26 cellular contexts compared by ENCODE assay signal in the genomic region with DNA sequence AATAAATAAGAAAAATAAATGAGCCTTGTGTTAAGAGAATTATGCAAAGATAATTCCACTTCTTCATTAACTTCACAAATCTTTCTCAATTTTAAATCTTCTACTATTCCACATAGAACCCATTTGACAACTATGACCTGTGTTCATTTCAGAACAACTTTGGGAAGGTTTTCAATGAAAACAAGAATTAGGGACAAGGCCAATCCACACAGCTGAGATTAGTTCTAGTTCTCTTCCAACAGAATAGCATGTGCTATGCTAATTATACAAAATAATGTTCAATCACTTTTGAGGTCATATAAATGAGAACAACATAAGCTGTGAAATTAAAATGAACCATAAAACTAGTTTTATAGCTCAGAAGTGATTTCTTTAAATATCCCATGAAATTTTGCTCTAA. TPM values are rescaled to one million over a fixed set of nuclear protein-coding genes. Genes with fewer than 3 reads are reported as not detected.
A peak's percentile ranks its signal among the peaks of the same experiment; 100 is the strongest.
DNase-seq lines count a peak whose midpoint lies in the region; ATAC-seq, FAIRE-seq and TF ChIP-seq lines count a peak whose summit lies in the region.
"Had no signal": no experiment of that assay in that cellular context is flagged by ENCODE, and none has a peak within 500 bp of the region (broad histone marks: within the 10 kb centered on the region; RNA-seq: fewer than 3 reads in every experiment).

No MANE protein-coding gene starts in this region.

- H3K27ac Mint-ChIP-seq in effector memory CD8-positive, alpha-beta T cell: no peak overlapping the region
- H3K27ac Mint-ChIP-seq: CD14-positive monocyte; CD4-positive, alpha-beta T cell; CD8-positive, alpha-beta memory T cell had no signal

- no peak overlapping the region for H3K4me3 ChIP-seq in heart left ventricle
- H3K4me3 ChIP-seq in right atrium auricular region: no peak overlapping the region
- H3K4me3 ChIP-seq: BLaER1 treated with 17β-estradiol and CSF1 and Interleukin-3, amounts not matched to agents 10 nM and 100 nM; GM12878; GM23248 had no signal

- TF ChIP-seq POLR2A in heart left ventricle (IDR thresholded peaks at IDR 0.05): no peak

- H3K27me3 ChIP-seq in heart left ventricle (no peaks in the 10 kb centered on the region), right atrium auricular region (no peaks in the 10 kb centered on the region)
- H3K27me3 ChIP-seq: BE2C; BLaER1 treated with 17β-estradiol and CSF1 and Interleukin-3, amounts not matched to agents 10 nM and 100 nM had no signal

- ATAC-seq in heart left ventricle (peak in 3 of 4 donors; percentile 43 to 53 (median 52)), sciatic nerve (peak; percentile 53)
- no peak for ATAC-seq in effector memory CD8-positive, alpha-beta T cell (replicated peaks)
- ATAC-seq: GM12878 had no signal

- peak; percentile 24 for FAIRE-seq in colon (lab: Jason Lieb, UNC)
- FAIRE-seq: A204.1, D721Med, GM12878, GM19239, H1 had no signal

- TF ChIP-seq CTCF in heart left ventricle (IDR thresholded peaks at IDR 0.05) (no peak), right atrium auricular region (IDR thresholded peaks at IDR 0.05) (no peak)

- H3K27ac ChIP-seq in heart left ventricle: no peak overlapping the region
- no peak overlapping the region for H3K27ac ChIP-seq in right atrium auricular region
- H3K27ac ChIP-seq: 22Rv1; BLaER1 treated with 17β-estradiol and CSF1 and Interleukin-3, amounts not matched to agents 10 nM and 100 nM; GM23248 had no signal

- H3K27me3 Mint-ChIP-seq in effector memory CD8-positive, alpha-beta T cell: peaks cover 20 to 31% of the 10 kb centered on the region in 2 donors

- no peak overlapping the region for H3K4me3 Mint-ChIP-seq in effector memory CD8-positive, alpha-beta T cell
- H3K4me3 Mint-ChIP-seq: CD14-positive monocyte; CD4-positive, alpha-beta T cell; CD8-positive, alpha-beta memory T cell had no signal

- H3K36me3 Mint-ChIP-seq in effector memory CD8-positive, alpha-beta T cell (ENCODE audit: insufficient read depth): no peaks in the 10 kb centered on the region
- H3K36me3 Mint-ChIP-seq: CD14-positive monocyte; CD8-positive, alpha-beta memory T cell had no signal

- DNase-seq in heart left ventricle: no peak
- no peak for DNase-seq in right atrium auricular region (ENCODE audit: low spot score)
- DNase-seq in sciatic nerve (ENCODE audit: low spot score): no peak
- DNase-seq in NCI-H1105 (lab: John Stamatoyannopoulos, UW): no peak
- no peak for DNase-seq in effector memory CD8-positive, alpha-beta T cell
- DNase-seq: ACHN; AML-193; BE2C; CD4-positive, alpha-beta T cell; CD8-positive, alpha-beta memory T cell; DMS 273 treated with DMSO at 0.1 percent for 48 hours; DMS79; EL; GDM1; GM23248; H7; HCEC 1CT had no signal

- peaks cover 0 to 32% (median 9%) of the 10 kb centered on the region in 12 donors for H3K4me1 ChIP-seq in heart left ventricle
- peaks cover 0 to 23% of the 10 kb centered on the region in 2 donors for H3K4me1 ChIP-seq in right atrium auricular region

- H3K36me3 ChIP-seq in heart left ventricle (no peaks in the 10 kb centered on the region), right atrium auricular region (no peaks in the 10 kb centered on the region)
- H3K36me3 ChIP-seq: BE2C; BLaER1 treated with 17β-estradiol and CSF1 and Interleukin-3, amounts not matched to agents 10 nM and 100 nM had no signal

- H3K9me3 ChIP-seq in heart left ventricle (no peaks in the 10 kb centered on the region), right atrium auricular region (no peaks in the 10 kb centered on the region)
- H3K9me3 ChIP-seq: BE2C; BLaER1 treated with 17β-estradiol and CSF1 and Interleukin-3, amounts not matched to agents 10 nM and 100 nM had no signal

- H3K4me1 Mint-ChIP-seq in effector memory CD8-positive, alpha-beta T cell (ENCODE audit: low read depth in 2 of 2): no peaks in the 10 kb centered on the region
- H3K4me1 Mint-ChIP-seq: CD14-positive monocyte; CD8-positive, alpha-beta memory T cell had no signal

- intact Hi-C loops in heart left ventricle (cut with DNase I) (loop anchor here in 1 of 10 donors (10.0 kb wide), 1 partner anchor 249 kb away; no protein-coding TSS in a partner anchor), sciatic nerve (cut with DNase I) (no loop called here)

- no peaks in the 10 kb centered on the region for H3K9me3 Mint-ChIP-seq in effector memory CD8-positive, alpha-beta T cell
- H3K9me3 Mint-ChIP-seq: CD4-positive, alpha-beta T cell; CD8-positive, alpha-beta memory T cell had no signal

RNA-seq across cellular contexts. Expression of a gene that starts 7.2 kb away (rescaled TPM):
- 10 to 100 TPM in 5 of 9 donors, 1 to 10 TPM in 4; 5.6 to 35.6 (median 10.1) TPM for total RNA-seq in heart left ventricle
- polyA plus RNA-seq in heart left ventricle: 10 to 100 TPM in 1 of 2 donors, 1 to 10 TPM in 1; 1.8 to 11.5 TPM
- 10 to 100 TPM in 1 of 2 donors, 1 to 10 TPM in 1; 9.9 to 15.9 TPM for total RNA-seq in right atrium auricular region
- 33.4 TPM for total RNA-seq in sciatic nerve
